Comparison of ENCODE assay signal across 1 cellular context in the genomic region with DNA sequence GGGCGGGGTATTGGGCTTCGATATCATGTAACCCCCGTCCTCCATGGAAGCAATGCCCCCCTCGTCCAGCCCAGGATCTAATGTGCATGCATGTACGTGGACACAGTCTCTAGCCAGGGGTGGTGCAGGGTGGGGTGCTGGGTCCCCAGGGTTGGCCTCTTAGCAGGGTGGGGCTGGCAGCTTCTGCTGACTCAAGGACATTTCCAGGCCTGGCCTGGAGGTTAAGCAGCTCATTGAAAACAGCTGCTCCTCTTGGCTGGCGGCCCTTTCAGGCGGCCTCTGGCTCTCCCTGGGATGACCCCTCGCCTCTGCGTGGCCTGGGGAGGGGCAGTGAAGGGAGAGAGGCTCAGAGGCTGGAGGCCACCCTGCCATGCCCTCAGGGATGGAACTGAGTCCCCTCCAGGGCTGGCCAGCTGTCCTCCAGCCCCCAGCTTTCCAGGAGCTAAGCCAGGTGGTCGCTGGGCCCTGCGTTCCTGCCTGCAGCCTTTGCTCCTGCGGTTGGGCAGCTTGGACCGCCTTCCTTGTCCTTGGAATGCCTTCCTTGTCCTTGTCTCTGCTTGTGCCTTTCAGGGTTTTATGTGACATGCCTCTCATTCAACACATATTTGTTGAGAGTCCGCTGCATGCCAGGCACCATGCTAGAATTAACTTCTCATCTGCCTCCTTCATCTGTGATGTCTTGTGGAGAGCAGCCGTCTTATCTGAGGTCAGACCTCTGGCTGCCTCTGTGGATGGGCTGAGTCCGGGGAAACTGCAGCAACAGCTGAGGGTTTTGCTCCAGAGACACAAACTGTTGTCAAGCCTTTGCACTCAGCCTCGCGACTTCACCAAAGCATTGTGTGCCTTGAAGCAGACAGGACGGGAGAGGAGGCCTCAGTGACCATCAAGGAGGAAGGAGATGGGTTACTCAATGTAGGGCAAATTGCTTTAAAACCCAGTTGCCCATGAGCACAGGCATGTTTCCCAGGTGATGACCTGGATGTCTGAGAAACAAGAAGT.
A peak's percentile ranks its signal among the peaks of the same experiment; 100 is the strongest.
TF ChIP-seq lines count a peak whose summit lies in the region.

No MANE protein-coding gene starts in this region.

TF ChIP-seq in K562, 482 proteins besides CTCF, POLR2A, EP300 and RAD21 (continues in another document):
- TF ChIP-seq JUND (IDR thresholded peaks at IDR 0.05; ENCODE audit: borderline replicate concordance, low read depth, low read length) (no peak), JUND (tag; IDR thresholded peaks at IDR 0.05; ENCODE audit: borderline replicate concordance, low read depth, low read length) (no peak), TAF7 (tag; IDR thresholded peaks at IDR 0.05) (no peak), NEUROD1 (IDR thresholded peaks at IDR 0.05; ENCODE audit: borderline replicate concordance, low read depth, low read length, partially characterized antibody) (no peak), CEBPB (tag; IDR thresholded peaks at IDR 0.05) (no peak), TEAD4 (IDR thresholded peaks at IDR 0.05; ENCODE audit: low read length) (no peak), TEAD4 (CRISPR knock-in tag; IDR thresholded peaks at IDR 0.05; ENCODE audit: borderline replicate concordance) (no peak), ESRRA (IDR thresholded peaks at IDR 0.05; ENCODE audit: borderline replicate concordance, low read depth) (no peak), ZC3H4 (CRISPR knock-in tag; IDR thresholded peaks at IDR 0.05; ENCODE audit: borderline replicate concordance) (no peak), CREBBP (IDR thresholded peaks at IDR 0.05; ENCODE audit: low read depth, low read length) (no peak), MTA1 (IDR thresholded peaks at IDR 0.05; ENCODE audit: borderline replicate concordance) (no peak), POLR3A (IDR thresholded peaks at IDR 0.05; ENCODE audit: borderline replicate concordance, extremely low read depth, insufficient read depth, insufficient read length) (no peak), TCF7L2 (IDR thresholded peaks at IDR 0.05; ENCODE audit: low read depth, low read length) (no peak), RBBP5 (IDR thresholded peaks at IDR 0.05; ENCODE audit: borderline replicate concordance, insufficient read depth, low read length, poor library complexity, severe bottlenecking) (no peak), SMAD1 (IDR thresholded peaks at IDR 0.05; ENCODE audit: low read depth, low read length, partially characterized antibody) (no peak), ZNF644 (tag; IDR thresholded peaks at IDR 0.05; ENCODE audit: low read depth) (no peak), GTF2F1 (IDR thresholded peaks at IDR 0.05; ENCODE audit: low read depth, low read length) (no peak), C11orf30 (IDR thresholded peaks at IDR 0.05; ENCODE audit: low read depth) (0 out of 2 replicates have a peak, but pooled peaks have one; percentile 14), ZNF217 (CRISPR knock-in tag; IDR thresholded peaks at IDR 0.05) (no peak)
- TF ChIP-seq, protein P1, sequence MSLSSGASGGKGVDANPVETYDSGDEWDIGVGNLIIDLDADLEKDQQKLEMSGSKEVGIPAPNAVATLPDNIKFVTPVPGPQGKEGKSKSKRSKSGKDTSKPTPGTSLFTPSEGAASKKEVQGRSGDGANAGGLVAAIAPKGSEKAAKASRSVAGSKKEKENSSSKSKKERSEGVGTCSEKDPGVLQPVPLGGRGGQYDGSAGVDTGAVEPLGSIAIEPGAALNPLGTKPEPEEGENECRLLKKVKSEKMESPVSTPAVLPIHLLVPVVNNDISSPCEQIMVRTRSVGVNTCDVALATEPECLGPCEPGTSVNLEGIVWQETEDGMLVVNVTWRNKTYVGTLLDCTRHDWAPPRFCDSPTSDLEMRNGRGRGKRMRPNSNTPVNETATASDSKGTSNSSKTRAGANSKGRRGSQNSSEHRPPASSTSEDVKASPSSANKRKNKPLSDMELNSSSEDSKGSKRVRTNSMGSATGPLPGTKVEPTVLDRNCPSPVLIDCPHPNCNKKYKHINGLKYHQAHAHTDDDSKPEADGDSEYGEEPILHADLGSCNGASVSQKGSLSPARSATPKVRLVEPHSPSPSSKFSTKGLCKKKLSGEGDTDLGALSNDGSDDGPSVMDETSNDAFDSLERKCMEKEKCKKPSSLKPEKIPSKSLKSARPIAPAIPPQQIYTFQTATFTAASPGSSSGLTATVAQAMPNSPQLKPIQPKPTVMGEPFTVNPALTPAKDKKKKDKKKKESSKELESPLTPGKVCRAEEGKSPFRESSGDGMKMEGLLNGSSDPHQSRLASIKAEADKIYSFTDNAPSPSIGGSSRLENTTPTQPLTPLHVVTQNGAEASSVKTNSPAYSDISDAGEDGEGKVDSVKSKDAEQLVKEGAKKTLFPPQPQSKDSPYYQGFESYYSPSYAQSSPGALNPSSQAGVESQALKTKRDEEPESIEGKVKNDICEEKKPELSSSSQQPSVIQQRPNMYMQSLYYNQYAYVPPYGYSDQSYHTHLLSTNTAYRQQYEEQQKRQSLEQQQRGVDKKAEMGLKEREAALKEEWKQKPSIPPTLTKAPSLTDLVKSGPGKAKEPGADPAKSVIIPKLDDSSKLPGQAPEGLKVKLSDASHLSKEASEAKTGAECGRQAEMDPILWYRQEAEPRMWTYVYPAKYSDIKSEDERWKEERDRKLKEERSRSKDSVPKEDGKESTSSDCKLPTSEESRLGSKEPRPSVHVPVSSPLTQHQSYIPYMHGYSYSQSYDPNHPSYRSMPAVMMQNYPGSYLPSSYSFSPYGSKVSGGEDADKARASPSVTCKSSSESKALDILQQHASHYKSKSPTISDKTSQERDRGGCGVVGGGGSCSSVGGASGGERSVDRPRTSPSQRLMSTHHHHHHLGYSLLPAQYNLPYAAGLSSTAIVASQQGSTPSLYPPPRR (CRISPR knock-in tag; IDR thresholded peaks at IDR 0.05; ENCODE audit: borderline replicate concordance): no peak
- TF ChIP-seq, protein P2, sequence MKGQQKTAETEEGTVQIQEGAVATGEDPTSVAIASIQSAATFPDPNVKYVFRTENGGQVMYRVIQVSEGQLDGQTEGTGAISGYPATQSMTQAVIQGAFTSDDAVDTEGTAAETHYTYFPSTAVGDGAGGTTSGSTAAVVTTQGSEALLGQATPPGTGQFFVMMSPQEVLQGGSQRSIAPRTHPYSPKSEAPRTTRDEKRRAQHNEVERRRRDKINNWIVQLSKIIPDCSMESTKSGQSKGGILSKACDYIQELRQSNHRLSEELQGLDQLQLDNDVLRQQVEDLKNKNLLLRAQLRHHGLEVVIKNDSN (CRISPR knock-in tag; IDR thresholded peaks at IDR 0.05): peak; percentile 25; the same call in 1 of the 2 replicates
- TF ChIP-seq, protein P3, sequence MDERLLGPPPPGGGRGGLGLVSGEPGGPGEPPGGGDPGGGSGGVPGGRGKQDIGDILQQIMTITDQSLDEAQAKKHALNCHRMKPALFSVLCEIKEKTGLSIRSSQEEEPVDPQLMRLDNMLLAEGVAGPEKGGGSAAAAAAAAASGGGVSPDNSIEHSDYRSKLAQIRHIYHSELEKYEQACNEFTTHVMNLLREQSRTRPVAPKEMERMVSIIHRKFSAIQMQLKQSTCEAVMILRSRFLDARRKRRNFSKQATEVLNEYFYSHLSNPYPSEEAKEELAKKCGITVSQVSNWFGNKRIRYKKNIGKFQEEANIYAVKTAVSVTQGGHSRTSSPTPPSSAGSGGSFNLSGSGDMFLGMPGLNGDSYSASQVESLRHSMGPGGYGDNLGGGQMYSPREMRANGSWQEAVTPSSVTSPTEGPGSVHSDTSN (CRISPR knock-in tag; IDR thresholded peaks at IDR 0.05; ENCODE audit: low read depth): no peak
- TF ChIP-seq, protein P3 (tag; conservative IDR thresholded peaks at IDR 0.05; ENCODE audit: low read depth): no peak
- TF ChIP-seq, protein P4, sequence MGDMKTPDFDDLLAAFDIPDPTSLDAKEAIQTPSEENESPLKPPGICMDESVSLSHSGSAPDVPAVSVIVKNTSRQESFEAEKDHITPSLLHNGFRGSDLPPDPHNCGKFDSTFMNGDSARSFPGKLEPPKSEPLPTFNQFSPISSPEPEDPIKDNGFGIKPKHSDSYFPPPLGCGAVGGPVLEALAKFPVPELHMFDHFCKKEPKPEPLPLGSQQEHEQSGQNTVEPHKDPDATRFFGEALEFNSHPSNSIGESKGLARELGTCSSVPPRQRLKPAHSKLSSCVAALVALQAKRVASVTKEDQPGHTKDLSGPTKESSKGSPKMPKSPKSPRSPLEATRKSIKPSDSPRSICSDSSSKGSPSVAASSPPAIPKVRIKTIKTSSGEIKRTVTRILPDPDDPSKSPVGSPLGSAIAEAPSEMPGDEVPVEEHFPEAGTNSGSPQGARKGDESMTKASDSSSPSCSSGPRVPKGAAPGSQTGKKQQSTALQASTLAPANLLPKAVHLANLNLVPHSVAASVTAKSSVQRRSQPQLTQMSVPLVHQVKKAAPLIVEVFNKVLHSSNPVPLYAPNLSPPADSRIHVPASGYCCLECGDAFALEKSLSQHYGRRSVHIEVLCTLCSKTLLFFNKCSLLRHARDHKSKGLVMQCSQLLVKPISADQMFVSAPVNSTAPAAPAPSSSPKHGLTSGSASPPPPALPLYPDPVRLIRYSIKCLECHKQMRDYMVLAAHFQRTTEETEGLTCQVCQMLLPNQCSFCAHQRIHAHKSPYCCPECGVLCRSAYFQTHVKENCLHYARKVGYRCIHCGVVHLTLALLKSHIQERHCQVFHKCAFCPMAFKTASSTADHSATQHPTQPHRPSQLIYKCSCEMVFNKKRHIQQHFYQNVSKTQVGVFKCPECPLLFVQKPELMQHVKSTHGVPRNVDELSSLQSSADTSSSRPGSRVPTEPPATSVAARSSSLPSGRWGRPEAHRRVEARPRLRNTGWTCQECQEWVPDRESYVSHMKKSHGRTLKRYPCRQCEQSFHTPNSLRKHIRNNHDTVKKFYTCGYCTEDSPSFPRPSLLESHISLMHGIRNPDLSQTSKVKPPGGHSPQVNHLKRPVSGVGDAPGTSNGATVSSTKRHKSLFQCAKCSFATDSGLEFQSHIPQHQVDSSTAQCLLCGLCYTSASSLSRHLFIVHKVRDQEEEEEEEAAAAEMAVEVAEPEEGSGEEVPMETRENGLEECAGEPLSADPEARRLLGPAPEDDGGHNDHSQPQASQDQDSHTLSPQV (IDR thresholded peaks at IDR 0.05): no peak
- TF ChIP-seq, protein P5, sequence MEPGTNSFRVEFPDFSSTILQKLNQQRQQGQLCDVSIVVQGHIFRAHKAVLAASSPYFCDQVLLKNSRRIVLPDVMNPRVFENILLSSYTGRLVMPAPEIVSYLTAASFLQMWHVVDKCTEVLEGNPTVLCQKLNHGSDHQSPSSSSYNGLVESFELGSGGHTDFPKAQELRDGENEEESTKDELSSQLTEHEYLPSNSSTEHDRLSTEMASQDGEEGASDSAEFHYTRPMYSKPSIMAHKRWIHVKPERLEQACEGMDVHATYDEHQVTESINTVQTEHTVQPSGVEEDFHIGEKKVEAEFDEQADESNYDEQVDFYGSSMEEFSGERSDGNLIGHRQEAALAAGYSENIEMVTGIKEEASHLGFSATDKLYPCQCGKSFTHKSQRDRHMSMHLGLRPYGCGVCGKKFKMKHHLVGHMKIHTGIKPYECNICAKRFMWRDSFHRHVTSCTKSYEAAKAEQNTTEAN (CRISPR knock-in tag; IDR thresholded peaks at IDR 0.05): no peak
- TF ChIP-seq, protein P6, sequence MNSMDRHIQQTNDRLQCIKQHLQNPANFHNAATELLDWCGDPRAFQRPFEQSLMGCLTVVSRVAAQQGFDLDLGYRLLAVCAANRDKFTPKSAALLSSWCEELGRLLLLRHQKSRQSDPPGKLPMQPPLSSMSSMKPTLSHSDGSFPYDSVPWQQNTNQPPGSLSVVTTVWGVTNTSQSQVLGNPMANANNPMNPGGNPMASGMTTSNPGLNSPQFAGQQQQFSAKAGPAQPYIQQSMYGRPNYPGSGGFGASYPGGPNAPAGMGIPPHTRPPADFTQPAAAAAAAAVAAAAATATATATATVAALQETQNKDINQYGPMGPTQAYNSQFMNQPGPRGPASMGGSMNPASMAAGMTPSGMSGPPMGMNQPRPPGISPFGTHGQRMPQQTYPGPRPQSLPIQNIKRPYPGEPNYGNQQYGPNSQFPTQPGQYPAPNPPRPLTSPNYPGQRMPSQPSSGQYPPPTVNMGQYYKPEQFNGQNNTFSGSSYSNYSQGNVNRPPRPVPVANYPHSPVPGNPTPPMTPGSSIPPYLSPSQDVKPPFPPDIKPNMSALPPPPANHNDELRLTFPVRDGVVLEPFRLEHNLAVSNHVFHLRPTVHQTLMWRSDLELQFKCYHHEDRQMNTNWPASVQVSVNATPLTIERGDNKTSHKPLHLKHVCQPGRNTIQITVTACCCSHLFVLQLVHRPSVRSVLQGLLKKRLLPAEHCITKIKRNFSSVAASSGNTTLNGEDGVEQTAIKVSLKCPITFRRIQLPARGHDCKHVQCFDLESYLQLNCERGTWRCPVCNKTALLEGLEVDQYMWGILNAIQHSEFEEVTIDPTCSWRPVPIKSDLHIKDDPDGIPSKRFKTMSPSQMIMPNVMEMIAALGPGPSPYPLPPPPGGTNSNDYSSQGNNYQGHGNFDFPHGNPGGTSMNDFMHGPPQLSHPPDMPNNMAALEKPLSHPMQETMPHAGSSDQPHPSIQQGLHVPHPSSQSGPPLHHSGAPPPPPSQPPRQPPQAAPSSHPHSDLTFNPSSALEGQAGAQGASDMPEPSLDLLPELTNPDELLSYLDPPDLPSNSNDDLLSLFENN (IDR thresholded peaks at IDR 0.05; ENCODE audit: low read depth in 2 of 2, low read length in 2 of 2): no peak
- TF ChIP-seq, protein P7, sequence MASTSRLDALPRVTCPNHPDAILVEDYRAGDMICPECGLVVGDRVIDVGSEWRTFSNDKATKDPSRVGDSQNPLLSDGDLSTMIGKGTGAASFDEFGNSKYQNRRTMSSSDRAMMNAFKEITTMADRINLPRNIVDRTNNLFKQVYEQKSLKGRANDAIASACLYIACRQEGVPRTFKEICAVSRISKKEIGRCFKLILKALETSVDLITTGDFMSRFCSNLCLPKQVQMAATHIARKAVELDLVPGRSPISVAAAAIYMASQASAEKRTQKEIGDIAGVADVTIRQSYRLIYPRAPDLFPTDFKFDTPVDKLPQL (IDR thresholded peaks at IDR 0.05; ENCODE audit: extremely low read depth, insufficient read length): no peak
- TF ChIP-seq, protein P8, sequence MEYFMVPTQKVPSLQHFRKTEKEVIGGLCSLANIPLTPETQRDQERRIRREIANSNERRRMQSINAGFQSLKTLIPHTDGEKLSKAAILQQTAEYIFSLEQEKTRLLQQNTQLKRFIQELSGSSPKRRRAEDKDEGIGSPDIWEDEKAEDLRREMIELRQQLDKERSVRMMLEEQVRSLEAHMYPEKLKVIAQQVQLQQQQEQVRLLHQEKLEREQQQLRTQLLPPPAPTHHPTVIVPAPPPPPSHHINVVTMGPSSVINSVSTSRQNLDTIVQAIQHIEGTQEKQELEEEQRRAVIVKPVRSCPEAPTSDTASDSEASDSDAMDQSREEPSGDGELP (CRISPR knock-in tag; IDR thresholded peaks at IDR 0.05; ENCODE audit: borderline replicate concordance): peak; percentile 26; the same call in 1 of the 2 replicates
- TF ChIP-seq, protein P9, sequence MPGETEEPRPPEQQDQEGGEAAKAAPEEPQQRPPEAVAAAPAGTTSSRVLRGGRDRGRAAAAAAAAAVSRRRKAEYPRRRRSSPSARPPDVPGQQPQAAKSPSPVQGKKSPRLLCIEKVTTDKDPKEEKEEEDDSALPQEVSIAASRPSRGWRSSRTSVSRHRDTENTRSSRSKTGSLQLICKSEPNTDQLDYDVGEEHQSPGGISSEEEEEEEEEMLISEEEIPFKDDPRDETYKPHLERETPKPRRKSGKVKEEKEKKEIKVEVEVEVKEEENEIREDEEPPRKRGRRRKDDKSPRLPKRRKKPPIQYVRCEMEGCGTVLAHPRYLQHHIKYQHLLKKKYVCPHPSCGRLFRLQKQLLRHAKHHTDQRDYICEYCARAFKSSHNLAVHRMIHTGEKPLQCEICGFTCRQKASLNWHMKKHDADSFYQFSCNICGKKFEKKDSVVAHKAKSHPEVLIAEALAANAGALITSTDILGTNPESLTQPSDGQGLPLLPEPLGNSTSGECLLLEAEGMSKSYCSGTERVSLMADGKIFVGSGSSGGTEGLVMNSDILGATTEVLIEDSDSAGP (CRISPR knock-in tag; IDR thresholded peaks at IDR 0.05): no peak
